In the genomic region with DNA sequence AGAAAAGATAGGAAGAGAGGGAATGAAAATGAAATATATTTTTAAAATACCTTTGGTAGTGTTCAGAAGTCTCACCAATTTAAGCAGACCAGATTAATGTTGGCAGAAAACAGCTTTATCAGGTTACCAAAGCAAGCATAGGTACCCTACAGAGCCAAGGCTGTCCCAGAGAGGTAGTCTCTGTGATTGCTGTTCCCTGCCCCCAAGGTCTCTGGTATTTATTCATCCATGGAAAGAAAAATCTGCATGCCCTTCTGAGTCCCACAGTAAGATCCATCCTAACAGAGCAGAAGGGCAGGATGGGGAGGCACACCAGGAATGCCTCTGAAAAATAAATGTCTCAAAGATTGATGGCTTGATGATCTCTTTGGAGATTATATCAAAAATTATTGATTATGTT, we compare ENCODE assay signal across 18 cellular contexts.
"Had no signal": no experiment of that assay in that cellular context is flagged by ENCODE, and none has a peak within 500 bp of the region (broad histone marks: within the 10 kb centered on the region; RNA-seq: fewer than 3 reads in every experiment).

No MANE protein-coding gene starts in this region.

- DNase-seq: KBM-7, MV-4-11, NCI-H1048, NCI-H1105, NCI-H1417, NCI-H1436 treated with DMSO at 0.1 percent for 48 hours, NCI-H1694, NCI-H187 treated with DMSO at 0.1 percent for 48 hours, NCI-H2029 treated with DMSO at 0.1 percent for 48 hours, NCI-H2171 treated with DMSO at 0.1 percent for 48 hours, NCI-H345, NCI-H446 treated with DMSO at 0.1 percent for 48 hours, NCI-H510A treated with DMSO at 0.1 percent for 48 hours, NCI-H69, NCI-H774, SHP77 had no signal

- ATAC-seq: SK-N-SH treated with all-trans-retinoic acid at 6 μM for 48 hours had no signal

- H3K27ac ChIP-seq: RWPE1 had no signal
